23 cellular contexts compared by ENCODE assay signal in genomic region chr5:134582941-134583340, GRCh38. TPM values are rescaled to one million over a fixed set of nuclear protein-coding genes. Genes with fewer than 3 reads are reported as not detected.
A peak's percentile ranks its signal among the peaks of the same experiment; 100 is the strongest.
DNase-seq lines count a peak whose midpoint lies in the region; ATAC-seq and TF ChIP-seq lines count a peak whose summit lies in the region.
"Had no signal": no experiment of that assay in that cellular context is flagged by ENCODE, and none has a peak within 500 bp of the region (broad histone marks: within the 10 kb centered on the region; RNA-seq: fewer than 3 reads in every experiment).

No MANE protein-coding gene starts in this region.

- no peak overlapping the region for H3K4me3 ChIP-seq in Peyer's patch
- no peak overlapping the region for H3K4me3 ChIP-seq in spleen
- H3K4me3 ChIP-seq: BLaER1 treated with 17β-estradiol and CSF1 and Interleukin-3, amounts not matched to agents 10 nM and 100 nM; PC-9 had no signal

- 88 to 95% (median 91%) methylated on average over 10 of the region's 10 CpGs for WGBS in spleen, 5 donors

- no peaks in the 10 kb centered on the region for H3K9me3 ChIP-seq in Peyer's patch
- H3K9me3 ChIP-seq in spleen = no peaks in the 10 kb centered on the region
- H3K9me3 ChIP-seq: BLaER1 treated with 17β-estradiol and CSF1 and Interleukin-3, amounts not matched to agents 10 nM and 100 nM had no signal

- H3K4me1 Mint-ChIP-seq in memory B cell = peaks cover 18% of the 10 kb centered on the region
- H3K4me1 Mint-ChIP-seq in stimulated activated naive B cell treated with anti-CD40 and anti-IgM and Interleukin-4, amounts not matched to agents 10 μg/mL and 1 μg/mL and 100 μg/mL, for 72 hours = peaks cover 17 to 26% of the 10 kb centered on the region in 2 donors

- H3K9me3 Mint-ChIP-seq in memory B cell = no peaks in the 10 kb centered on the region
- no peaks in the 10 kb centered on the region for H3K9me3 Mint-ChIP-seq in stimulated activated naive B cell treated with anti-CD40 and anti-IgM and Interleukin-4, amounts not matched to agents 10 μg/mL and 1 μg/mL and 100 μg/mL, for 72 hours
- H3K9me3 Mint-ChIP-seq: CD8-positive, alpha-beta memory T cell had no signal

- TF ChIP-seq CTCF in Peyer's patch (IDR thresholded peaks at IDR 0.05) (no peak), spleen (IDR thresholded peaks at IDR 0.05 in 8 of 11, conservative IDR thresholded peaks at IDR 0.05 in 3 of 11) (no peak)

- H3K36me3 Mint-ChIP-seq in memory B cell = peaks cover 6% of the 10 kb centered on the region
- peaks cover 18 to 27% of the 10 kb centered on the region in 2 donors for H3K36me3 Mint-ChIP-seq in stimulated activated naive B cell treated with anti-CD40 and anti-IgM and Interleukin-4, amounts not matched to agents 10 μg/mL and 1 μg/mL and 100 μg/mL, for 72 hours

- H3K4me1 ChIP-seq in Peyer's patch = peaks cover 0 to 4% (median 2%) of the 10 kb centered on the region in 4 donors
- peaks cover 7 to 48% (median 13%) of the 10 kb centered on the region in 6 donors for H3K4me1 ChIP-seq in spleen

- no peaks in the 10 kb centered on the region for H3K27me3 ChIP-seq in Peyer's patch
- H3K27me3 ChIP-seq in spleen (replicated peaks in 1 of 7) = no peaks in the 10 kb centered on the region
- H3K27me3 ChIP-seq: BLaER1 treated with 17β-estradiol and CSF1 and Interleukin-3, amounts not matched to agents 10 nM and 100 nM had no signal

- TF ChIP-seq POLR2A in Peyer's patch (IDR thresholded peaks at IDR 0.05) (no peak), spleen (IDR thresholded peaks at IDR 0.05) (no peak)

- ATAC-seq in Right ventricle myocardium superior (ENCODE audit: poor library complexity) = no peak
- no peak for ATAC-seq in memory B cell (ENCODE audit: low read depth)
- no peak for ATAC-seq in stimulated activated naive B cell treated with anti-CD40 and anti-IgM and Interleukin-4, amounts not matched to agents 10 μg/mL and 1 μg/mL and 100 μg/mL, for 72 hours (replicated peaks)
- no peak for ATAC-seq in HG02884 (IDR thresholded peaks at IDR 0.05; ENCODE audit: unreplicated experiment)
- ATAC-seq in GM21786 (IDR thresholded peaks at IDR 0.05; ENCODE audit: unreplicated experiment) = no peak

- peak overlapping the region; percentile 72 for H3K27ac Mint-ChIP-seq in memory B cell
- H3K27ac Mint-ChIP-seq in stimulated activated naive B cell treated with anti-CD40 and anti-IgM and Interleukin-4, amounts not matched to agents 10 μg/mL and 1 μg/mL and 100 μg/mL, for 72 hours = peak overlapping the region; percentile 77

- H3K27me3 Mint-ChIP-seq in memory B cell = no peaks in the 10 kb centered on the region
- H3K27me3 Mint-ChIP-seq in stimulated activated naive B cell treated with anti-CD40 and anti-IgM and Interleukin-4, amounts not matched to agents 10 μg/mL and 1 μg/mL and 100 μg/mL, for 72 hours = no peaks in the 10 kb centered on the region
- H3K27me3 Mint-ChIP-seq: CD8-positive, alpha-beta memory T cell had no signal

- H3K4me3 Mint-ChIP-seq in memory B cell = no peak overlapping the region
- H3K4me3 Mint-ChIP-seq in stimulated activated naive B cell treated with anti-CD40 and anti-IgM and Interleukin-4, amounts not matched to agents 10 μg/mL and 1 μg/mL and 100 μg/mL, for 72 hours = no peak overlapping the region
- H3K4me3 Mint-ChIP-seq: CD8-positive, alpha-beta memory T cell had no signal

- DNase-seq in cardiac septum (ENCODE audit: low spot score) (peak; percentile 61), Right ventricle myocardium superior (no peak), Peyer's patch (peak in 2 of 3 donors; percentile 28 to 39), memory B cell (ENCODE audit: low spot score in 2 of 2) (no peak), spleen (no peak)
- no peak for DNase-seq in stimulated activated naive B cell treated with anti-CD40 and anti-IgM and Interleukin-4, amounts not matched to agents 10 μg/mL and 1 μg/mL and 100 μg/mL, for 72 hours
- DNase-seq: CD8-positive, alpha-beta memory T cell; DMS79 treated with DMSO at 0.1 percent for 48 hours; GF-D8; Karpas-422; NCI-H1092; NCI-H1417 treated with DMSO at 0.1 percent for 48 hours; NCI-H1694 treated with DMSO at 0.1 percent for 48 hours; NCI-H2081; NCI-H2227 treated with DMSO at 0.1 percent for 48 hours; NCI-H526 treated with DMSO at 0.1 percent for 48 hours; PC-9; SHP77 treated with DMSO at 0.1 percent for 48 hours had no signal

- intact Hi-C loops in cardiac septum (cut with DNase I) = loop anchor here (10.0 kb wide), 1 partner anchor 408 kb away; the partner anchor contains the start of gene SKP1
- intact Hi-C loops in Right ventricle myocardium superior (cut with DNase I) = loop anchor here (10.0 kb wide), 2 partner anchors 208 to 398 kb away; partner anchors contain the start of gene UBE2B
- intact Hi-C loops in spleen (cut with DNase I; ENCODE audit: low total_unique reads) = no loop called here

- H3K27ac ChIP-seq in Peyer's patch = no peak overlapping the region
- no peak overlapping the region for H3K27ac ChIP-seq in spleen
- H3K27ac ChIP-seq: BLaER1 treated with 17β-estradiol and CSF1 and Interleukin-3, amounts not matched to agents 10 nM and 100 nM; HL-60; PC-9; RWPE1 had no signal

- H3K36me3 ChIP-seq in Peyer's patch (peaks cover 0 to 36% (median 2%) of the 10 kb centered on the region in 3 donors), spleen (peaks cover 0 to 50% (median 29%) of the 10 kb centered on the region in 6 donors)

RNA-seq across cellular contexts. Expression of gene SAR1B, which starts 49.7 kb away (rescaled TPM):
- total RNA-seq in cardiac septum (85.9 TPM), Right ventricle myocardium superior (88.6 TPM), Peyer's patch (100 to 1,000 TPM; 102 to 126 (median 118) TPM), spleen (10 to 100 TPM; 40.2 to 68.6 (median 52.0) TPM)
- 10 to 100 TPM in 2 of 3 donors, 1 to 10 TPM in 1; 7.8 to 14.5 (median 11.5) TPM for polyA plus RNA-seq in spleen

RNA-seq across cellular contexts. Expression of gene JADE2, which starts 57.5 kb away (rescaled TPM):
- total RNA-seq in cardiac septum = 25.7 TPM
- 25.9 TPM for total RNA-seq in Right ventricle myocardium superior
- total RNA-seq in Peyer's patch = 10 to 100 TPM; 51.5 to 77.6 (median 57.4) TPM
- total RNA-seq in spleen = 100 to 1,000 TPM in 3 of 7 donors, 10 to 100 TPM in 4; 85.9 to 131 (median 95.9) TPM
- polyA plus RNA-seq in spleen = 10 to 100 TPM; 12.3 to 30.8 (median 14.8) TPM

Comparison
In these comparisons a context has a peak if more than half of its experiments do, and no peak if none do; other contexts are left out.
1. DNase-seq: peak in cardiac septum (single experiment) and Peyer's patch (2 of 3); none in Right ventricle myocardium superior (single experiment), memory B cell (0 of 2), stimulated activated naive B cell treated with anti-CD40 and anti-IgM and Interleukin-4, amounts not matched to agents 10 μg/mL and 1 μg/mL and 100 μg/mL, for 72 hours (single experiment) and spleen (single experiment).